Comparison of ENCODE assay signal across 8 cellular contexts in genomic region chr20:3811421-3812258, GRCh38. TPM values are rescaled to one million over a fixed set of nuclear protein-coding genes. Genes with fewer than 3 reads are reported as not detected.
DNase-seq lines count a peak whose midpoint lies in the region; ATAC-seq, FAIRE-seq and TF ChIP-seq lines count a peak whose summit lies in the region.

No MANE protein-coding gene starts in this region.

- in situ Hi-C loops in HepG2 (cut with HindIII; ENCODE audit: extremely low pct_ligation_motif_present, low pct_unique_long_range_greater_than_20kb): no loop called here

- H3K9me3 Mint-ChIP-seq in activated CD4-positive, alpha-beta T cell treated with anti-CD3 and anti-CD28 coated beads, Interleukin-2, amount 10 ng/mL, durations not matched to agents 24 days and 14 days: no peaks in the 10 kb centered on the region

- peaks cover 59% of the 10 kb centered on the region for H3K4me1 Mint-ChIP-seq in activated CD4-positive, alpha-beta T cell treated with anti-CD3 and anti-CD28 coated beads, Interleukin-2, amount 10 ng/mL, durations not matched to agents 24 days and 14 days

- no peaks in the 10 kb centered on the region for H4K20me1 ChIP-seq in HepG2 (ENCODE audit: insufficient read depth, low read length)

- peak; percentile 60 to 70; a peak in 3 of 4 replicates for TF ChIP-seq EP300 in HepG2 (IDR thresholded peaks at IDR 0.05; ENCODE audit: low read depth in 2 of 2, low read length in 2 of 2)
- TF ChIP-seq EP300 in HepG2 (CRISPR knock-in tag; IDR thresholded peaks at IDR 0.05; ENCODE audit: borderline replicate concordance): peak; percentile 84

- peak in 1 of 2 experiments; percentile 75; a peak in 2 of 4 replicates for TF ChIP-seq POLR2A in HepG2 (IDR thresholded peaks at IDR 0.05; ENCODE audit: insufficient read depth in 1 of 2, low read depth in 2 of 2, low read length in 2 of 2)

- no peak for FAIRE-seq in HepG2 (lab: Jason Lieb, UNC)

- no peaks in the 10 kb centered on the region for H3K9me3 ChIP-seq in HepG2 (ENCODE audit: low read length)

- no peaks in the 10 kb centered on the region for H3K36me3 ChIP-seq in HepG2 (replicated peaks in 1 of 2; ENCODE audit: control insufficient read depth in 1 of 2, insufficient read depth in 2 of 2, low read length in 2 of 2)

- DNase-seq in NCI-H2227 (lab: John Stamatoyannopoulos, UW; ENCODE audit: unreplicated experiment) (peak; percentile 59), cerebellar nuclear complex (lab: John Stamatoyannopoulos, UW) (peak; percentile 89 to 97), HepG2 (ENCODE audit: low spot score) (peak; percentile 90)
- DNase-seq in activated CD4-positive, alpha-beta T cell treated with anti-CD3 and anti-CD28 coated beads, Interleukin-2, amount 10 ng/mL, durations not matched to agents 24 days and 14 days: peak; percentile 94
- peak; percentile 94 for DNase-seq in stimulated activated CD4-positive, alpha-beta T cell treated with anti-CD3 and anti-CD28 coated beads, Interleukin-2, amount 100 ng/mL, for 4 hours (ENCODE audit: low read depth)

- TF ChIP-seq RAD21 in HepG2 (CRISPR knock-in tag; IDR thresholded peaks at IDR 0.05): peak; percentile 29; the same call in 1 of the 2 replicates

- CTCF ChIA-PET in HepG2 (lab: Yijun Ruan, JAX; ENCODE audit: low intra/inter-chr PET ratio, low total read pairs): interaction anchor here (1.2 kb wide), 1 partner anchor 25 kb away, joined by 5 read pairs; the partner anchor contains the start of gene CENPB

- intact Hi-C loops in activated CD4-positive, alpha-beta T cell treated with anti-CD3 and anti-CD28 coated beads, Interleukin-2, amount 10 ng/mL, durations not matched to agents 24 days and 14 days (cut with micrococcal nuclease): loop anchor here (1.0 kb wide), 2 partner anchors 9 to 15 kb away; partner anchors contain the start of genes AP5S1 and CDC25B
- intact Hi-C loops in HepG2 (cut with micrococcal nuclease; ENCODE audit: unreplicated experiment): loop anchor here (1.0 kb wide), 1 partner anchor 13 kb away; no protein-coding TSS in a partner anchor

- peak overlapping the region; percentile 99 for H3K27ac Mint-ChIP-seq in activated CD4-positive, alpha-beta T cell treated with anti-CD3 and anti-CD28 coated beads, Interleukin-2, amount 10 ng/mL, durations not matched to agents 24 days and 14 days

- TSS peak; percentile 95 for BruUV-seq in HepG2 (replicated peaks; lab: Mats Ljungman, UMichigan)

- H3K4me3 Mint-ChIP-seq in activated CD4-positive, alpha-beta T cell treated with anti-CD3 and anti-CD28 coated beads, Interleukin-2, amount 10 ng/mL, durations not matched to agents 24 days and 14 days: peak overlapping the region; percentile 81

- H2AFZ ChIP-seq in HepG2 (ENCODE audit: low read length): no peak overlapping the region

- H3K4me2 ChIP-seq in HepG2 (ENCODE audit: low read depth, low read length): peak overlapping the region; percentile 87

- H3K27me3 Mint-ChIP-seq in activated CD4-positive, alpha-beta T cell treated with anti-CD3 and anti-CD28 coated beads, Interleukin-2, amount 10 ng/mL, durations not matched to agents 24 days and 14 days: no peaks in the 10 kb centered on the region

- H3K36me3 Mint-ChIP-seq in activated CD4-positive, alpha-beta T cell treated with anti-CD3 and anti-CD28 coated beads, Interleukin-2, amount 10 ng/mL, durations not matched to agents 24 days and 14 days (ENCODE audit: low read depth): peaks cover 5% of the 10 kb centered on the region

- H3K9ac ChIP-seq in HepG2 (ENCODE audit: insufficient read depth, low read depth, low read length): peak overlapping the region; percentile 45

- ATAC-seq in GM21390 (IDR thresholded peaks at IDR 0.05; ENCODE audit: unreplicated experiment) (peak; percentile 63), HepG2 (peak; percentile 81), GM18873 (IDR thresholded peaks at IDR 0.05; ENCODE audit: low FRiP score, unreplicated experiment) (no peak), HG03108 (IDR thresholded peaks at IDR 0.05; ENCODE audit: unreplicated experiment) (no peak)

- POLR2A ChIA-PET in HepG2 (lab: Yijun Ruan, JAX): interaction anchor here (0.8 to 2.8 kb wide), 7 partner anchors 9 to 44 kb away, joined by 3 to 10 read pairs (median 4); partner anchors contain the start of genes ADISSP, AP5S1, CDC25B and CENPB

- no peaks in the 10 kb centered on the region for H3K79me2 ChIP-seq in HepG2 (ENCODE audit: insufficient read depth, low read length)

- H3K27me3 ChIP-seq in HepG2 (ENCODE audit: control insufficient read depth in 1 of 2, insufficient read depth in 2 of 2, low read length in 2 of 2): peaks cover 2 to 14% of the 10 kb centered on the region in 2 experiments; a peak in 3 of 5 replicates

- peaks cover 62% of the 10 kb centered on the region for H3K4me1 ChIP-seq in HepG2 (ENCODE audit: insufficient read depth, low read length)

- peak; percentile 36 for TF ChIP-seq CTCF in HepG2 (CRISPR knock-in tag; IDR thresholded peaks at IDR 0.05)

- WGBS in HepG2 (ENCODE audit: low lambda C conversion rate): 5% methylated on average over 20 of the region's 20 CpGs

- no peak overlapping the region for H3K27ac ChIP-seq in HepG2 (ENCODE audit: extremely low read length, insufficient read depth, low read length)

- peak overlapping the region; percentile 18 to 59 (median 44); a peak in 5 of 6 replicates for H3K4me3 ChIP-seq in HepG2 (replicated peaks in 1 of 3; ENCODE audit: insufficient read depth in 1 of 3, low read depth in 2 of 3, low read length in 3 of 3)

RNA-seq across cellular contexts. Expression of gene AP5S1, which starts 8.7 kb away (rescaled TPM):
- 13.0 and 13.5 TPM in 2 replicates for total RNA-seq in activated CD4-positive, alpha-beta T cell treated with anti-CD3 and anti-CD28 coated beads, Interleukin-2, amount 10 ng/mL, durations not matched to agents 24 days and 14 days
- 23.2 and 23.7 TPM in 2 replicates for total RNA-seq in HepG2 (2016; rRNA removed; fragmentation: Illumina TruSeq; extraction: Trizol)
- 6.5 and 6.6 TPM in 2 replicates for total RNA-seq in HepG2 (2016; cell fraction: cytosol; rRNA removed; fragmentation: Illumina TruSeq; extraction: Trizol; ENCODE audit: low read depth)
- 20.8 and 26.3 TPM in 2 replicates for total RNA-seq in HepG2 (2016; cell fraction: insoluble cytoplasmic fraction; rRNA removed; fragmentation: Illumina TruSeq; extraction: Trizol)
- 15.6 and 19.4 TPM in 2 replicates for total RNA-seq in HepG2 (2016; cell fraction: membrane; rRNA removed; fragmentation: Illumina TruSeq; extraction: Trizol)
- 14.1 and 15.3 TPM in 2 replicates for total RNA-seq in HepG2 (2016; cell fraction: nucleus; rRNA removed; fragmentation: Illumina TruSeq; extraction: Trizol)
- polyA plus RNA-seq in HepG2 (2011; rRNA removed): 7.9 and 9.1 TPM in 2 replicates
- 6.7 and 9.3 TPM in 2 replicates for polyA plus RNA-seq in HepG2 (2011; cell fraction: cytosol; rRNA removed)
- polyA plus RNA-seq in HepG2 (2011; cell fraction: nucleus; rRNA removed): 13.1 and 17.4 TPM in 2 replicates
- 6.2 and 7.2 TPM in 2 replicates for polyA plus RNA-seq in HepG2 (2012)
- polyA plus RNA-seq in HepG2 (2016; cell fraction: cytosol; fragmentation: Illumina TruSeq; extraction: Trizol; ENCODE audit: low read depth): 6.5 and 8.5 TPM in 2 replicates
- polyA plus RNA-seq in HepG2 (2016; cell fraction: insoluble cytoplasmic fraction; fragmentation: Illumina TruSeq; extraction: Trizol; ENCODE audit: low read depth): 20.4 and 21.3 TPM in 2 replicates
- polyA plus RNA-seq in HepG2 (2016; cell fraction: membrane; fragmentation: Illumina TruSeq; extraction: Trizol; ENCODE audit: low read depth): 13.2 and 17.0 TPM in 2 replicates
- polyA plus RNA-seq in HepG2 (2016; cell fraction: nucleus; fragmentation: Illumina TruSeq; extraction: Trizol; ENCODE audit: insufficient read depth, low read depth): 18.0 and 19.1 TPM in 2 replicates
- polyA minus RNA-seq in HepG2 (2011; rRNA and poly(A)+ RNA removed; ENCODE audit: low replicate concordance): 15.2 and 46.1 TPM in 2 replicates
- polyA minus RNA-seq in HepG2 (2011; cell fraction: cytosol; rRNA and poly(A)+ RNA removed): 8.3 and 11.6 TPM in 2 replicates
- 23.7 and 26.3 TPM in 2 replicates for polyA minus RNA-seq in HepG2 (2011; cell fraction: nucleus; rRNA and poly(A)+ RNA removed)

RNA-seq across cellular contexts. Expression of gene CDC25B, which starts 15.5 kb away (rescaled TPM):
- 70.7 and 75.5 TPM in 2 replicates for total RNA-seq in activated CD4-positive, alpha-beta T cell treated with anti-CD3 and anti-CD28 coated beads, Interleukin-2, amount 10 ng/mL, durations not matched to agents 24 days and 14 days
- total RNA-seq in HepG2 (2016; rRNA removed; fragmentation: Illumina TruSeq; extraction: Trizol): 14.5 and 19.3 TPM in 2 replicates
- 5.8 and 5.9 TPM in 2 replicates for total RNA-seq in HepG2 (2016; cell fraction: cytosol; rRNA removed; fragmentation: Illumina TruSeq; extraction: Trizol; ENCODE audit: low read depth)
- 15.3 and 18.9 TPM in 2 replicates for total RNA-seq in HepG2 (2016; cell fraction: insoluble cytoplasmic fraction; rRNA removed; fragmentation: Illumina TruSeq; extraction: Trizol)
- 18.7 and 19.9 TPM in 2 replicates for total RNA-seq in HepG2 (2016; cell fraction: membrane; rRNA removed; fragmentation: Illumina TruSeq; extraction: Trizol)
- total RNA-seq in HepG2 (2016; cell fraction: nucleus; rRNA removed; fragmentation: Illumina TruSeq; extraction: Trizol): 13.9 and 16.9 TPM in 2 replicates
- 14.3 and 19.4 TPM in 2 replicates for polyA plus RNA-seq in HepG2 (2011; rRNA removed)
- polyA plus RNA-seq in HepG2 (2011; cell fraction: cytosol; rRNA removed): 11.6 and 15.6 TPM in 2 replicates
- polyA plus RNA-seq in HepG2 (2011; cell fraction: nucleus; rRNA removed): 49.0 and 73.9 TPM in 2 replicates
- polyA plus RNA-seq in HepG2 (2012): 26.0 and 33.6 TPM in 2 replicates
- 10.4 and 11.1 TPM in 2 replicates for polyA plus RNA-seq in HepG2 (2016; cell fraction: cytosol; fragmentation: Illumina TruSeq; extraction: Trizol; ENCODE audit: low read depth)
- polyA plus RNA-seq in HepG2 (2016; cell fraction: insoluble cytoplasmic fraction; fragmentation: Illumina TruSeq; extraction: Trizol; ENCODE audit: low read depth): 30.9 and 41.0 TPM in 2 replicates
- 21.7 and 25.1 TPM in 2 replicates for polyA plus RNA-seq in HepG2 (2016; cell fraction: membrane; fragmentation: Illumina TruSeq; extraction: Trizol; ENCODE audit: low read depth)
- polyA plus RNA-seq in HepG2 (2016; cell fraction: nucleus; fragmentation: Illumina TruSeq; extraction: Trizol; ENCODE audit: insufficient read depth, low read depth): 40.4 and 46.6 TPM in 2 replicates
- polyA minus RNA-seq in HepG2 (2011; rRNA and poly(A)+ RNA removed; ENCODE audit: low replicate concordance): 22.5 and 47.0 TPM in 2 replicates
- polyA minus RNA-seq in HepG2 (2011; cell fraction: cytosol; rRNA and poly(A)+ RNA removed): 15.7 and 18.9 TPM in 2 replicates
- 11.1 and 13.0 TPM in 2 replicates for polyA minus RNA-seq in HepG2 (2011; cell fraction: nucleus; rRNA and poly(A)+ RNA removed)

RNA-seq across cellular contexts. Expression of gene CENPB, which starts 25.1 kb away (rescaled TPM):
- 72.8 and 74.4 TPM in 2 replicates for total RNA-seq in activated CD4-positive, alpha-beta T cell treated with anti-CD3 and anti-CD28 coated beads, Interleukin-2, amount 10 ng/mL, durations not matched to agents 24 days and 14 days
- 42.9 and 54.5 TPM in 2 replicates for total RNA-seq in HepG2 (2016; rRNA removed; fragmentation: Illumina TruSeq; extraction: Trizol)
- 12.7 and 12.9 TPM in 2 replicates for total RNA-seq in HepG2 (2016; cell fraction: cytosol; rRNA removed; fragmentation: Illumina TruSeq; extraction: Trizol; ENCODE audit: low read depth)
- total RNA-seq in HepG2 (2016; cell fraction: insoluble cytoplasmic fraction; rRNA removed; fragmentation: Illumina TruSeq; extraction: Trizol): 42.6 and 53.4 TPM in 2 replicates
- total RNA-seq in HepG2 (2016; cell fraction: membrane; rRNA removed; fragmentation: Illumina TruSeq; extraction: Trizol): 44.1 and 47.1 TPM in 2 replicates
- total RNA-seq in HepG2 (2016; cell fraction: nucleus; rRNA removed; fragmentation: Illumina TruSeq; extraction: Trizol): 22.9 and 28.9 TPM in 2 replicates
- 10.4 and 15.6 TPM in 2 replicates for polyA plus RNA-seq in HepG2 (2011; rRNA removed)
- 13.3 and 14.8 TPM in 2 replicates for polyA plus RNA-seq in HepG2 (2011; cell fraction: cytosol; rRNA removed)
- polyA plus RNA-seq in HepG2 (2011; cell fraction: nucleus; rRNA removed): 19.0 and 20.4 TPM in 2 replicates
- 20.0 and 24.1 TPM in 2 replicates for polyA plus RNA-seq in HepG2 (2012)
- 11.2 and 11.4 TPM in 2 replicates for polyA plus RNA-seq in HepG2 (2016; cell fraction: cytosol; fragmentation: Illumina TruSeq; extraction: Trizol; ENCODE audit: low read depth)
- polyA plus RNA-seq in HepG2 (2016; cell fraction: insoluble cytoplasmic fraction; fragmentation: Illumina TruSeq; extraction: Trizol; ENCODE audit: low read depth): 37.8 and 42.0 TPM in 2 replicates
- polyA plus RNA-seq in HepG2 (2016; cell fraction: membrane; fragmentation: Illumina TruSeq; extraction: Trizol; ENCODE audit: low read depth): 28.4 and 33.6 TPM in 2 replicates
- 36.6 and 38.3 TPM in 2 replicates for polyA plus RNA-seq in HepG2 (2016; cell fraction: nucleus; fragmentation: Illumina TruSeq; extraction: Trizol; ENCODE audit: insufficient read depth, low read depth)
- 40.5 and 51.2 TPM in 2 replicates for polyA minus RNA-seq in HepG2 (2011; rRNA and poly(A)+ RNA removed; ENCODE audit: low replicate concordance)
- 17.9 and 18.5 TPM in 2 replicates for polyA minus RNA-seq in HepG2 (2011; cell fraction: cytosol; rRNA and poly(A)+ RNA removed)
- 16.0 and 16.7 TPM in 2 replicates for polyA minus RNA-seq in HepG2 (2011; cell fraction: nucleus; rRNA and poly(A)+ RNA removed)

RNA-seq across cellular contexts. Expression of gene SPEF1, which starts 30.4 kb away (rescaled TPM):
- not detected in 2 replicates for total RNA-seq in activated CD4-positive, alpha-beta T cell treated with anti-CD3 and anti-CD28 coated beads, Interleukin-2, amount 10 ng/mL, durations not matched to agents 24 days and 14 days
- total RNA-seq in HepG2 (2016; rRNA removed; fragmentation: Illumina TruSeq; extraction: Trizol): 0.27 and 0.32 TPM in 2 replicates
- not detected in 2 replicates for total RNA-seq in HepG2 (2016; cell fraction: cytosol; rRNA removed; fragmentation: Illumina TruSeq; extraction: Trizol; ENCODE audit: low read depth)
- 0.15 and 0.22 TPM in 2 replicates for total RNA-seq in HepG2 (2016; cell fraction: insoluble cytoplasmic fraction; rRNA removed; fragmentation: Illumina TruSeq; extraction: Trizol)
- 0.17 and 0.22 TPM in 2 replicates for total RNA-seq in HepG2 (2016; cell fraction: membrane; rRNA removed; fragmentation: Illumina TruSeq; extraction: Trizol)
- 0.40 TPM in 1 of 2 replicates, not detected in the other for total RNA-seq in HepG2 (2016; cell fraction: nucleus; rRNA removed; fragmentation: Illumina TruSeq; extraction: Trizol)
- polyA plus RNA-seq in HepG2 (2011; rRNA removed): 0.05 and 0.11 TPM in 2 replicates
- 0.08 TPM in 1 of 2 replicates, not detected in the other for polyA plus RNA-seq in HepG2 (2011; cell fraction: cytosol; rRNA removed)
- 0.45 and 0.84 TPM in 2 replicates for polyA plus RNA-seq in HepG2 (2011; cell fraction: nucleus; rRNA removed)
- 0.11 TPM in 1 of 2 replicates, not detected in the other for polyA plus RNA-seq in HepG2 (2012)
- 0.17 and 0.22 TPM in 2 replicates for polyA plus RNA-seq in HepG2 (2016; cell fraction: cytosol; fragmentation: Illumina TruSeq; extraction: Trizol; ENCODE audit: low read depth)
- 0.24 and 0.25 TPM in 2 replicates for polyA plus RNA-seq in HepG2 (2016; cell fraction: insoluble cytoplasmic fraction; fragmentation: Illumina TruSeq; extraction: Trizol; ENCODE audit: low read depth)
- polyA plus RNA-seq in HepG2 (2016; cell fraction: membrane; fragmentation: Illumina TruSeq; extraction: Trizol; ENCODE audit: low read depth): 0.20 and 0.42 TPM in 2 replicates
- 0.29 TPM in 1 of 2 replicates, not detected in the other for polyA plus RNA-seq in HepG2 (2016; cell fraction: nucleus; fragmentation: Illumina TruSeq; extraction: Trizol; ENCODE audit: insufficient read depth, low read depth)
- 0.08 and 0.14 TPM in 2 replicates for polyA minus RNA-seq in HepG2 (2011; rRNA and poly(A)+ RNA removed; ENCODE audit: low replicate concordance)
- not detected in 2 replicates for polyA minus RNA-seq in HepG2 (2011; cell fraction: cytosol; rRNA and poly(A)+ RNA removed)
- 0.64 TPM in 1 of 2 replicates, not detected in the other for polyA minus RNA-seq in HepG2 (2011; cell fraction: nucleus; rRNA and poly(A)+ RNA removed)

RNA-seq across cellular contexts. Expression of gene MAVS, which starts 35.0 kb away (rescaled TPM):
- total RNA-seq in activated CD4-positive, alpha-beta T cell treated with anti-CD3 and anti-CD28 coated beads, Interleukin-2, amount 10 ng/mL, durations not matched to agents 24 days and 14 days: 39.3 and 40.2 TPM in 2 replicates
- total RNA-seq in HepG2 (2016; rRNA removed; fragmentation: Illumina TruSeq; extraction: Trizol): 36.6 and 44.4 TPM in 2 replicates
- 4.7 and 5.3 TPM in 2 replicates for total RNA-seq in HepG2 (2016; cell fraction: cytosol; rRNA removed; fragmentation: Illumina TruSeq; extraction: Trizol; ENCODE audit: low read depth)
- total RNA-seq in HepG2 (2016; cell fraction: insoluble cytoplasmic fraction; rRNA removed; fragmentation: Illumina TruSeq; extraction: Trizol): 37.6 and 37.9 TPM in 2 replicates
- 17.4 and 17.9 TPM in 2 replicates for total RNA-seq in HepG2 (2016; cell fraction: membrane; rRNA removed; fragmentation: Illumina TruSeq; extraction: Trizol)
- 23.6 and 27.3 TPM in 2 replicates for total RNA-seq in HepG2 (2016; cell fraction: nucleus; rRNA removed; fragmentation: Illumina TruSeq; extraction: Trizol)
- 27.3 and 27.8 TPM in 2 replicates for polyA plus RNA-seq in HepG2 (2011; rRNA removed)
- polyA plus RNA-seq in HepG2 (2011; cell fraction: cytosol; rRNA removed): 15.7 and 16.8 TPM in 2 replicates
- polyA plus RNA-seq in HepG2 (2011; cell fraction: nucleus; rRNA removed): 36.4 and 42.5 TPM in 2 replicates
- 18.3 and 22.8 TPM in 2 replicates for polyA plus RNA-seq in HepG2 (2012)
- polyA plus RNA-seq in HepG2 (2016; cell fraction: cytosol; fragmentation: Illumina TruSeq; extraction: Trizol; ENCODE audit: low read depth): 2.6 TPM in 2 replicates
- 25.4 and 30.9 TPM in 2 replicates for polyA plus RNA-seq in HepG2 (2016; cell fraction: insoluble cytoplasmic fraction; fragmentation: Illumina TruSeq; extraction: Trizol; ENCODE audit: low read depth)
- polyA plus RNA-seq in HepG2 (2016; cell fraction: membrane; fragmentation: Illumina TruSeq; extraction: Trizol; ENCODE audit: low read depth): 6.2 and 7.0 TPM in 2 replicates
- polyA plus RNA-seq in HepG2 (2016; cell fraction: nucleus; fragmentation: Illumina TruSeq; extraction: Trizol; ENCODE audit: insufficient read depth, low read depth): 35.3 and 39.8 TPM in 2 replicates
- polyA minus RNA-seq in HepG2 (2011; rRNA and poly(A)+ RNA removed; ENCODE audit: low replicate concordance): 25.5 and 99.2 TPM in 2 replicates
- polyA minus RNA-seq in HepG2 (2011; cell fraction: cytosol; rRNA and poly(A)+ RNA removed): 36.0 and 39.4 TPM in 2 replicates
- 27.7 and 33.1 TPM in 2 replicates for polyA minus RNA-seq in HepG2 (2011; cell fraction: nucleus; rRNA and poly(A)+ RNA removed)

Comparison
In these comparisons a context has a peak if more than half of its experiments do, and no peak if none do; other contexts are left out.
1. ATAC-seq: peak in GM21390 (single experiment) and HepG2 (single experiment); none in GM18873 (single experiment) and HG03108 (single experiment).
2. Peak in every context shown above with its lines, with median percentiles within 50 percentile points of each other: DNase-seq.